17 cellular contexts compared by ENCODE assay signal in genomic region chr3:111867889-111868426, GRCh38.
"Had no signal": no experiment of that assay in that cellular context is flagged by ENCODE, and none has a peak within 500 bp of the region (broad histone marks: within the 10 kb centered on the region; RNA-seq: fewer than 3 reads in every experiment).

No MANE protein-coding gene starts in this region.

- H3K4me1 ChIP-seq: prostate gland had no signal

- H3K9me3 Mint-ChIP-seq: activated naive CD8-positive, alpha-beta T cell treated with anti-CD3 and anti-CD28 coated beads, Interleukin-2, amount 50 U/mL, for 24 hours; activated T-helper 17 cell treated with anti-CD3 and anti-CD28 coated beads, Interleukin-2, amount 50 U/mL, for 72 hours; effector memory CD8-positive, alpha-beta T cell; natural killer cell; stimulated activated naive CD8-positive, alpha-beta T cell treated with anti-CD3 and anti-CD28 coated beads, Interleukin-15, amount 100 ng/mL, for 72 hours; T-cell had no signal

- H3K27ac ChIP-seq: epithelial cell of prostate, vagina had no signal

- H3K27me3 Mint-ChIP-seq: activated naive CD8-positive, alpha-beta T cell treated with anti-CD3 and anti-CD28 coated beads, Interleukin-2, amount 50 U/mL, for 24 hours; activated T-helper 17 cell treated with anti-CD3 and anti-CD28 coated beads, Interleukin-2, amount 50 U/mL, for 72 hours; effector memory CD8-positive, alpha-beta T cell had no signal

- H3K4me3 ChIP-seq: prostate gland, SJSA1, vagina had no signal

- H3K4me1 Mint-ChIP-seq: activated naive CD8-positive, alpha-beta T cell treated with anti-CD3 and anti-CD28 coated beads, Interleukin-2, amount 50 U/mL, for 24 hours; activated T-helper 17 cell treated with anti-CD3 and anti-CD28 coated beads, Interleukin-2, amount 50 U/mL, for 72 hours; stimulated activated naive CD8-positive, alpha-beta T cell treated with anti-CD3 and anti-CD28 coated beads, Interleukin-15, amount 100 ng/mL, for 72 hours; T-cell had no signal

- H3K27me3 ChIP-seq: SJSA1, vagina had no signal

- ATAC-seq: activated naive CD8-positive, alpha-beta T cell treated with anti-CD3 and anti-CD28 coated beads, Interleukin-2, amount 50 U/mL, for 24 hours; activated T-helper 17 cell treated with anti-CD3 and anti-CD28 coated beads, Interleukin-2, amount 50 U/mL, for 72 hours; effector memory CD8-positive, alpha-beta T cell; left colon; natural killer cell; sciatic nerve; stimulated activated naive CD8-positive, alpha-beta T cell treated with anti-CD3 and anti-CD28 coated beads, Interleukin-15, amount 100 ng/mL, for 72 hours; T-cell had no signal

- DNase-seq: activated CD4-positive, CD25-positive, alpha-beta regulatory T cell treated with anti-CD3 and anti-CD28 coated beads, Interleukin-2, amount 50 U/mL, for 72 hours; activated naive CD4-positive, alpha-beta T cell treated with Interleukin-2 at 50 U/mL for 16 hours; activated naive CD8-positive, alpha-beta T cell treated with anti-CD3 and anti-CD28 coated beads, Interleukin-2, amount 50 U/mL, for 24 hours; central memory CD4-positive, alpha-beta T cell; effector memory CD8-positive, alpha-beta T cell; left colon; natural killer cell; stimulated activated CD4-positive, alpha-beta T cell treated with anti-CD3 and anti-CD28 coated beads, Interleukin-1b, Interleukin-23, amount 100 ng/mL, for 48 hours; stimulated activated naive CD8-positive, alpha-beta T cell treated with anti-CD3 and anti-CD28 coated beads, Interleukin-15, amount 100 ng/mL, for 72 hours; T-cell; T1000 had no signal

- H3K4me3 Mint-ChIP-seq: activated naive CD8-positive, alpha-beta T cell treated with anti-CD3 and anti-CD28 coated beads, Interleukin-2, amount 50 U/mL, for 24 hours; activated T-helper 17 cell treated with anti-CD3 and anti-CD28 coated beads, Interleukin-2, amount 50 U/mL, for 72 hours; effector memory CD8-positive, alpha-beta T cell; natural killer cell; stimulated activated naive CD8-positive, alpha-beta T cell treated with anti-CD3 and anti-CD28 coated beads, Interleukin-15, amount 100 ng/mL, for 72 hours; T-cell had no signal

- H3K27ac Mint-ChIP-seq: activated naive CD8-positive, alpha-beta T cell treated with anti-CD3 and anti-CD28 coated beads, Interleukin-2, amount 50 U/mL, for 24 hours; activated T-helper 17 cell treated with anti-CD3 and anti-CD28 coated beads, Interleukin-2, amount 50 U/mL, for 72 hours; effector memory CD8-positive, alpha-beta T cell; natural killer cell; stimulated activated naive CD8-positive, alpha-beta T cell treated with anti-CD3 and anti-CD28 coated beads, Interleukin-15, amount 100 ng/mL, for 72 hours; T-cell had no signal

- H3K36me3 ChIP-seq: prostate gland, vagina had no signal

- H3K9me3 ChIP-seq: prostate gland, SJSA1, vagina had no signal
